ENCODE assay signal across 20 cellular contexts in the genomic region with DNA sequence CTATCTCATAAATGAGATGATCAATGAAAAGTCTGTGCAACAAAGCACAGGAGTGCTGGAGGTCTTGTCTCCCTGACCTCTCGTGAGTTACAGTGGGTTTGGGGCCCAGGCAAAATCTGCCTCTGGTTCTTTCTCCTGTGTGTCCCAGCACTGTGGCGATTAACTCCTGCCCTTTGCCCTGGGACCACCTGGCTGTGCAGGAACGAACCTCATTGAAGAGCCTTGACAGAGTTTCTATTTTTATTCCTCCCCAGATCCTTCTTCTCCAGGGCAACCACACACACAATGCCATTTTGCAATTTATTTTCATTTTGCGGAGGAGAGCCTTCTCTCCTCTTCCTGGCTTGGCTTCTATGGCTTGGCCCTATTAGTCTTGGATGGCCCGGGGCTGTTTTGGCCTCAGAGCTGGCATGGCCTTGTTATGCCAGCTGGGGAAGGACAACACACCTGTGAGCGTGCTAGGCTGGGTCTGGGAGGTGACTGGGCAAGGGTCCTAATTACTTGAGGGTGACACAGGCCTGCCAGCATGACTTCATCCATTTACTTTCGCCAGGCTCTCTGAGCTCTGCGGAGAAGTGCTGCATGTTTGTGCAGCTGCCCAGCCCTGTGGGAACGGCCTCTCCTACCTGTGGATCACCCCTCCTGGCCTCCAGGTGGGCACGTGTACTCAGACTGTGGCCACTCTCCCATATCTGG.
DNase-seq lines count a peak whose midpoint lies in the region; ATAC-seq and TF ChIP-seq lines count a peak whose summit lies in the region.
"Had no signal": no experiment of that assay in that cellular context is flagged by ENCODE, and none has a peak within 500 bp of the region (broad histone marks: within the 10 kb centered on the region; RNA-seq: fewer than 3 reads in every experiment).

No MANE protein-coding gene starts in this region.

- no peaks in the 10 kb centered on the region for H3K36me3 ChIP-seq in Panc1 (ENCODE audit: control insufficient read depth, insufficient read depth, low read length)
- no peaks in the 10 kb centered on the region for H3K36me3 ChIP-seq in esophagus muscularis mucosa
- H3K36me3 ChIP-seq: ovary, thyroid gland had no signal

- H3K4me3 ChIP-seq in Panc1 (ENCODE audit: low read depth in 2 of 2, low read length in 2 of 2) = no peak overlapping the region
- no peak overlapping the region for H3K4me3 ChIP-seq in esophagus muscularis mucosa
- H3K4me3 ChIP-seq: ovary, skin epidermis, thyroid gland had no signal

- intact Hi-C loops in Panc1 (cut with micrococcal nuclease; ENCODE audit: unreplicated experiment) (no loop called here), esophagus muscularis mucosa (cut with DNase I) (no loop called here)

- DNase-seq in DMS153 (lab: John Stamatoyannopoulos, UW) (peak; percentile 77), DMS153 treated with DMSO at 0.1 percent for 48 hours (lab: John Stamatoyannopoulos, UW; ENCODE audit: unreplicated experiment) (no peak), Panc1 (ENCODE audit: low read depth, low spot score) (no peak), esophagus muscularis mucosa (ENCODE audit: extremely low spot score) (peak; percentile 88), type B pancreatic cell (ENCODE audit: extremely low spot score, unreplicated experiment) (peak; percentile 55), NCI-H1694 (lab: John Stamatoyannopoulos, UW) (no peak)
- DNase-seq: activated CD4-positive, alpha-beta memory T cell treated with anti-CD3 and anti-CD28 coated beads for 36 hours; activated naive CD8-positive, alpha-beta T cell treated with anti-CD3 and anti-CD28 coated beads for 36 hours; activated T-cell treated with anti-CD3 and anti-CD28 coated beads, Interleukin-2, amount 50 U/mL, for 4 hours; DMS79 treated with DMSO at 0.1 percent for 48 hours; kidney glomerular epithelial cell; NCI-H1048; NCI-H446; ovary; SW 1271; thyroid gland had no signal

- no peak overlapping the region for H3K4me3 Mint-ChIP-seq in type B pancreatic cell
- H3K4me3 Mint-ChIP-seq: activated CD4-positive, alpha-beta memory T cell treated with anti-CD3 and anti-CD28 coated beads for 36 hours; activated naive CD8-positive, alpha-beta T cell treated with anti-CD3 and anti-CD28 coated beads for 36 hours; activated T-cell treated with anti-CD3 and anti-CD28 coated beads, Interleukin-2, amount 50 U/mL, for 4 hours had no signal

- no peaks in the 10 kb centered on the region for H3K36me3 Mint-ChIP-seq in type B pancreatic cell
- H3K36me3 Mint-ChIP-seq: activated CD4-positive, alpha-beta memory T cell treated with anti-CD3 and anti-CD28 coated beads for 36 hours; activated naive CD8-positive, alpha-beta T cell treated with anti-CD3 and anti-CD28 coated beads for 36 hours had no signal

- H3K27ac ChIP-seq in Panc1 (ENCODE audit: low read length) (peak overlapping the region; percentile 17; the same call in 1 of the 2 replicates), esophagus muscularis mucosa (replicated peaks in 1 of 4) (no peak overlapping the region)
- H3K27ac ChIP-seq: 22Rv1, ovary, thyroid gland had no signal

- peaks cover 38% of the 10 kb centered on the region for H3K4me1 Mint-ChIP-seq in type B pancreatic cell (ENCODE audit: unreplicated experiment)

- POLR2A ChIA-PET in Panc1 (lab: Charles Lee) = no interaction called here

- WGBS in esophagus muscularis mucosa = 72% methylated on average over 10 of the region's 10 CpGs

- H3K4me1 ChIP-seq in Panc1 (ENCODE audit: control insufficient read depth, insufficient read depth, low read length) = peaks cover 10% of the 10 kb centered on the region; the same call in 1 of the 2 replicates
- H3K4me1 ChIP-seq in esophagus muscularis mucosa = peaks cover 0 to 7% (median 2%) of the 10 kb centered on the region in 4 donors
- H3K4me1 ChIP-seq: thyroid gland had no signal

- TF ChIP-seq CTCF in Panc1 (IDR thresholded peaks at IDR 0.05) = no peak
- TF ChIP-seq CTCF in esophagus muscularis mucosa (IDR thresholded peaks at IDR 0.05) = no peak
- no peak for TF ChIP-seq CTCF in type B pancreatic cell (conservative IDR thresholded peaks at IDR 0.05)

- BruUV-seq in Panc1 (replicated peaks; lab: Mats Ljungman, UMichigan) = no TSS peak

- no peak overlapping the region for H3K27ac Mint-ChIP-seq in type B pancreatic cell
- H3K27ac Mint-ChIP-seq: activated CD4-positive, alpha-beta memory T cell treated with anti-CD3 and anti-CD28 coated beads for 36 hours; activated naive CD8-positive, alpha-beta T cell treated with anti-CD3 and anti-CD28 coated beads for 36 hours had no signal

- no peaks in the 10 kb centered on the region for H3K27me3 ChIP-seq in Panc1 (ENCODE audit: control insufficient read depth, insufficient read depth, low read length)
- no peaks in the 10 kb centered on the region for H3K27me3 ChIP-seq in esophagus muscularis mucosa
- H3K27me3 ChIP-seq: ovary, thyroid gland had no signal

- CTCF ChIA-PET in Panc1 (lab: Charles Lee) = no interaction called here

- in situ Hi-C loops in Panc1 (cut with HindIII; ENCODE audit: low pct_unique_long_range_greater_than_20kb, low sequenced_read_pairs) = no loop called here

- TF ChIP-seq EP300 in esophagus muscularis mucosa (IDR thresholded peaks at IDR 0.05) = no peak

- no peaks in the 10 kb centered on the region for H3K9me3 ChIP-seq in Panc1 (ENCODE audit: control insufficient read depth, insufficient read depth, low read depth, low read length)
- no peaks in the 10 kb centered on the region for H3K9me3 ChIP-seq in esophagus muscularis mucosa
- H3K9me3 ChIP-seq: ovary, thyroid gland had no signal

- H3K27me3 Mint-ChIP-seq in type B pancreatic cell = peaks cover 30% of the 10 kb centered on the region

- ATAC-seq in Panc1 = no peak
- no peak for ATAC-seq in HG02981 (IDR thresholded peaks at IDR 0.05; ENCODE audit: unreplicated experiment)
- no peak for ATAC-seq in GM21423 (IDR thresholded peaks at IDR 0.05; ENCODE audit: unreplicated experiment)
- ATAC-seq: activated T-cell treated with anti-CD3 and anti-CD28 coated beads, Interleukin-2, amount 50 U/mL, for 4 hours had no signal

- TF ChIP-seq POLR2A in esophagus muscularis mucosa (IDR thresholded peaks at IDR 0.05; ENCODE audit: low read depth) = no peak

- H3K9me3 Mint-ChIP-seq in type B pancreatic cell = no peaks in the 10 kb centered on the region
- H3K9me3 Mint-ChIP-seq: activated CD4-positive, alpha-beta memory T cell treated with anti-CD3 and anti-CD28 coated beads for 36 hours; activated naive CD8-positive, alpha-beta T cell treated with anti-CD3 and anti-CD28 coated beads for 36 hours; activated T-cell treated with anti-CD3 and anti-CD28 coated beads, Interleukin-2, amount 50 U/mL, for 4 hours had no signal

Comparison
In these comparisons a context has a peak if more than half of its experiments do, and no peak if none do; other contexts are left out.
1. DNase-seq: peak in DMS153 (single experiment), esophagus muscularis mucosa (single experiment) and type B pancreatic cell (single experiment); none in DMS153 treated with DMSO at 0.1 percent for 48 hours (single experiment), Panc1 (single experiment) and NCI-H1694 (single experiment).